1 cellular context compared by ENCODE assay signal in genomic region chr10:101311440-101312067, GRCh38.
A peak's percentile ranks its signal among the peaks of the same experiment; 100 is the strongest.
TF ChIP-seq lines count a peak whose summit lies in the region.

No MANE protein-coding gene starts in this region.

TF ChIP-seq in K562, 482 proteins besides CTCF, POLR2A, EP300 and RAD21 (continued from another document):
- no peak for TF ChIP-seq TSHZ1 (CRISPR knock-in tag; IDR thresholded peaks at IDR 0.05)
- peak; percentile 46 for TF ChIP-seq RBM25 (IDR thresholded peaks at IDR 0.05; ENCODE audit: low read depth, low read length, severe bottlenecking)
- TF ChIP-seq FOXP4 (CRISPR knock-in tag; IDR thresholded peaks at IDR 0.05; ENCODE audit: borderline replicate concordance): no peak
- no peak for TF ChIP-seq HMBOX1 (IDR thresholded peaks at IDR 0.05)
- TF ChIP-seq SIN3B (IDR thresholded peaks at IDR 0.05; ENCODE audit: low read depth): no peak
- no peak for TF ChIP-seq ZNF707 (CRISPR knock-in tag; conservative IDR thresholded peaks at IDR 0.05)
- 0 out of 2 replicates have a peak, but pooled peaks have one; percentile 24 for TF ChIP-seq ADNP (tag; IDR thresholded peaks at IDR 0.05)
- no peak for TF ChIP-seq RREB1 (CRISPR knock-in tag; IDR thresholded peaks at IDR 0.05)
- no peak for TF ChIP-seq PATZ1 (CRISPR knock-in tag; IDR thresholded peaks at IDR 0.05; ENCODE audit: borderline replicate concordance)
- no peak for TF ChIP-seq ZNF507 (tag; conservative IDR thresholded peaks at IDR 0.05)
- TF ChIP-seq SNRNP70 (optimal IDR thresholded peaks at IDR 0.05; ENCODE audit: low read depth, low read length): no peak
- TF ChIP-seq RBM34 (IDR thresholded peaks at IDR 0.05; ENCODE audit: borderline replicate concordance, insufficient read depth, low read length): no peak
- TF ChIP-seq NONO (IDR thresholded peaks at IDR 0.05; ENCODE audit: low read depth in 2 of 2, low read length in 1 of 2): no peak
- no peak for TF ChIP-seq ZNF512 (tag; IDR thresholded peaks at IDR 0.05)
TF ChIP-seq in K562: peak in this region for 3.
